In genomic region chr2:100291152-100291970, GRCh38 we compare ENCODE assay signal across 8 cellular contexts. TPM values are rescaled to one million over a fixed set of nuclear protein-coding genes. Genes with fewer than 3 reads are reported as not detected.
DNase-seq lines count a peak whose midpoint lies in the region; ATAC-seq and TF ChIP-seq lines count a peak whose summit lies in the region.

No MANE protein-coding gene starts in this region.

- H3K4me3 ChIP-seq in muscle layer of duodenum (ENCODE audit: low read depth in 1 of 2, low read length in 2 of 2) (no peak overlapping the region), suprapubic skin (no peak overlapping the region)

- WGBS in suprapubic skin: 48% methylated on average over 13 of the region's 13 CpGs

- peak; percentile 83 for DNase-seq in AG20443 (ENCODE audit: low spot score)
- DNase-seq in HuH-7 (ENCODE audit: low spot score): peak; percentile 17
- DNase-seq in T1000 (lab: John Stamatoyannopoulos, UW): peak; percentile 73
- DNase-seq in central memory CD4-positive, alpha-beta T cell: peak; percentile 54
- no peak for DNase-seq in suprapubic skin (ENCODE audit: low spot score in 2 of 2)
- DNase-seq in COR-L47 (lab: John Stamatoyannopoulos, UW): no peak

- no peak for TF ChIP-seq POLR2A in suprapubic skin (IDR thresholded peaks at IDR 0.05)

- TF ChIP-seq EP300 in suprapubic skin (IDR thresholded peaks at IDR 0.05): no peak

- ATAC-seq in HG02623 (IDR thresholded peaks at IDR 0.05; ENCODE audit: unreplicated experiment): no peak

- H3K36me3 ChIP-seq in muscle layer of duodenum (ENCODE audit: control insufficient read depth in 1 of 2, insufficient read depth in 2 of 2, low read length in 2 of 2): peaks cover 8 to 22% of the 10 kb centered on the region in 2 donors
- no peaks in the 10 kb centered on the region for H3K36me3 ChIP-seq in suprapubic skin

- H3K27ac ChIP-seq in muscle layer of duodenum (ENCODE audit: low read length): peak overlapping the region; percentile 75
- peak overlapping the region; percentile 54 for H3K27ac ChIP-seq in suprapubic skin

- no peak for TF ChIP-seq CTCF in suprapubic skin (IDR thresholded peaks at IDR 0.05)

- H3K9me3 ChIP-seq in muscle layer of duodenum (ENCODE audit: control insufficient read depth in 1 of 2, low read length in 2 of 2): no peaks in the 10 kb centered on the region
- no peaks in the 10 kb centered on the region for H3K9me3 ChIP-seq in suprapubic skin

- H3K27me3 ChIP-seq in muscle layer of duodenum (ENCODE audit: low read depth, low read length): no peaks in the 10 kb centered on the region
- H3K27me3 ChIP-seq in suprapubic skin: peaks cover 4% of the 10 kb centered on the region

- H3K4me1 ChIP-seq in muscle layer of duodenum (ENCODE audit: control insufficient read depth in 1 of 2, insufficient read depth in 2 of 2, low read length in 2 of 2) (peaks cover 10 to 11% of the 10 kb centered on the region in 2 donors), suprapubic skin (peaks cover 11% of the 10 kb centered on the region)

RNA-seq across cellular contexts. Expression of gene LONRF2, which starts 30.9 kb away (rescaled TPM):
- total RNA-seq in suprapubic skin: 1 to 10 TPM; 1.3 to 2.5 (median 2.0) TPM

Comparison
In these comparisons a context has a peak if more than half of its experiments do, and no peak if none do; other contexts are left out.
1. DNase-seq: peak in AG20443 (single experiment), HuH-7 (single experiment), T1000 (single experiment) and central memory CD4-positive, alpha-beta T cell (single experiment); none in suprapubic skin (0 of 2) and COR-L47 (single experiment).